8 cellular contexts compared by ENCODE assay signal in genomic region chr2:152175012-152175367, GRCh38. TPM values are rescaled to one million over a fixed set of nuclear protein-coding genes. Genes with fewer than 3 reads are reported as not detected.
A peak's percentile ranks its signal among the peaks of the same experiment; 100 is the strongest.
DNase-seq lines count a peak whose midpoint lies in the region; ATAC-seq, FAIRE-seq and TF ChIP-seq lines count a peak whose summit lies in the region.

No MANE protein-coding gene starts in this region.

- no peak for TF ChIP-seq EP300 in A549 (IDR thresholded peaks at IDR 0.05)

- peak overlapping the region; percentile 100 for H3K27ac Mint-ChIP-seq in stimulated activated naive B cell treated with anti-CD40 and anti-IgM and Interleukin-4, amounts not matched to agents 10 μg/mL and 1 μg/mL and 100 μg/mL, for 72 hours

- H3K79me2 ChIP-seq in hepatocyte = peaks cover 45% of the 10 kb centered on the region

- H3K9me3 Mint-ChIP-seq in stimulated activated naive B cell treated with anti-CD40 and anti-IgM and Interleukin-4, amounts not matched to agents 10 μg/mL and 1 μg/mL and 100 μg/mL, for 72 hours = peaks cover 0 to 1% of the 10 kb centered on the region in 2 donors

- TF ChIP-seq POLR2A in A549 (IDR thresholded peaks at IDR 0.05; ENCODE audit: low read length) = no peak

- TF ChIP-seq RAD21 in A549 (conservative IDR thresholded peaks at IDR 0.05 in 1 of 2, IDR thresholded peaks at IDR 0.05 in 1 of 2) = no peak

- H3K4me3 ChIP-seq in A549 = peak overlapping the region; percentile 64
- peak overlapping the region; percentile 79 for H3K4me3 ChIP-seq in WERI-Rb-1 (ENCODE audit: low read depth, low read length)
- peak overlapping the region; percentile 54 for H3K4me3 ChIP-seq in hepatocyte

- H3K27ac ChIP-seq in A549 (peak overlapping the region; percentile 94 to 97), WERI-Rb-1 (peak overlapping the region; percentile 96), hepatocyte (peak overlapping the region; percentile 97)

- peaks cover 5 to 8% of the 10 kb centered on the region in 2 donors for H3K36me3 Mint-ChIP-seq in stimulated activated naive B cell treated with anti-CD40 and anti-IgM and Interleukin-4, amounts not matched to agents 10 μg/mL and 1 μg/mL and 100 μg/mL, for 72 hours

- H3K9me3 ChIP-seq in A549 (no peaks in the 10 kb centered on the region), WERI-Rb-1 (ENCODE audit: severe bottlenecking) (no peaks in the 10 kb centered on the region), hepatocyte (ENCODE audit: low read depth) (no peaks in the 10 kb centered on the region)

- DNase-seq in A549 (ENCODE audit: low read depth in 1 of 2, low spot score in 1 of 2) (no peak), WERI-Rb-1 (no peak), hepatocyte (ENCODE audit: low spot score) (no peak), cerebellar cortex (ENCODE audit: low spot score) (no peak), NCI-H774 (lab: John Stamatoyannopoulos, UW) (no peak)
- DNase-seq in stimulated activated naive B cell treated with anti-CD40 and anti-IgM and Interleukin-4, amounts not matched to agents 10 μg/mL and 1 μg/mL and 100 μg/mL, for 72 hours = no peak

- H3K9me2 ChIP-seq in hepatocyte (replicated peaks; ENCODE audit: insufficient read depth) = no peaks in the 10 kb centered on the region

- POLR2A ChIA-PET in A549 (lab: Yijun Ruan, JAX) = interaction anchor here (0.6 to 1.0 kb wide), 2 partner anchors 886 to 1697 kb away, joined by 3 to 7 read pairs; partner anchors contain the start of gene GALNT13

- H4K20me1 ChIP-seq in hepatocyte (ENCODE audit: insufficient read depth, poor library complexity, severe bottlenecking) = no peaks in the 10 kb centered on the region

- peaks cover 16 to 36% of the 10 kb centered on the region in 2 donors for H3K4me1 Mint-ChIP-seq in stimulated activated naive B cell treated with anti-CD40 and anti-IgM and Interleukin-4, amounts not matched to agents 10 μg/mL and 1 μg/mL and 100 μg/mL, for 72 hours

- H3K4me1 ChIP-seq in A549 (peaks cover 33% of the 10 kb centered on the region), hepatocyte (ENCODE audit: insufficient read depth) (peaks cover 22% of the 10 kb centered on the region)

- peak overlapping the region; percentile 76 for H3K4me2 ChIP-seq in A549
- H3K4me2 ChIP-seq in hepatocyte = peak overlapping the region; percentile 80

- no peaks in the 10 kb centered on the region for H3K36me3 ChIP-seq in WERI-Rb-1
- no peaks in the 10 kb centered on the region for H3K36me3 ChIP-seq in hepatocyte (replicated peaks; ENCODE audit: insufficient read depth, low read depth)

- ATAC-seq in A549 = peak; percentile 23 to 42; a peak in 5 of 6 replicates
- ATAC-seq in GM18868 (IDR thresholded peaks at IDR 0.05; ENCODE audit: unreplicated experiment) = peak; percentile 28
- peak; percentile 22 for ATAC-seq in HG03103 (IDR thresholded peaks at IDR 0.05; ENCODE audit: low read depth, unreplicated experiment)
- peak; percentile 34 to 41 for ATAC-seq in stimulated activated naive B cell treated with anti-CD40 and anti-IgM and Interleukin-4, amounts not matched to agents 10 μg/mL and 1 μg/mL and 100 μg/mL, for 72 hours (replicated peaks)

- H3K4me3 Mint-ChIP-seq in stimulated activated naive B cell treated with anti-CD40 and anti-IgM and Interleukin-4, amounts not matched to agents 10 μg/mL and 1 μg/mL and 100 μg/mL, for 72 hours = peak overlapping the region; percentile 99 to 100

- 3% methylated on average over 10 of the region's 10 CpGs for WGBS in A549 (ENCODE audit: missing lambda C conversion rate)
- WGBS in hepatocyte (ENCODE audit: low lambda C conversion rate, missing lambda C conversion rate) = 3% methylated on average over 10 of the region's 10 CpGs

- CTCF ChIA-PET in A549 (lab: Yijun Ruan, JAX) = interaction anchor here (0.5 to 4.4 kb wide), 13 partner anchors 8 to 567 kb away, joined by 3 to 52 read pairs (median 7); partner anchors contain the start of gene PRPF40A

- H2AFZ ChIP-seq in hepatocyte = peak overlapping the region; percentile 55

- no peak for FAIRE-seq in A549 (lab: Jason Lieb, UNC)

- H3K27me3 Mint-ChIP-seq in stimulated activated naive B cell treated with anti-CD40 and anti-IgM and Interleukin-4, amounts not matched to agents 10 μg/mL and 1 μg/mL and 100 μg/mL, for 72 hours = no peaks in the 10 kb centered on the region

- H3K27me3 ChIP-seq in WERI-Rb-1 (ENCODE audit: insufficient read depth, low read depth, severe bottlenecking) = no peaks in the 10 kb centered on the region
- H3K27me3 ChIP-seq in hepatocyte = no peaks in the 10 kb centered on the region

- TF ChIP-seq CTCF in A549 (IDR thresholded peaks at IDR 0.05) = no peak
- no peak for TF ChIP-seq CTCF in WERI-Rb-1 (IDR thresholded peaks at IDR 0.05; ENCODE audit: low read depth, low read length)
- TF ChIP-seq CTCF in hepatocyte (IDR thresholded peaks at IDR 0.05; ENCODE audit: poor library complexity) = no peak

TF ChIP-seq in A549, 52 proteins besides CTCF, POLR2A, EP300 and RAD21:
- TF ChIP-seq, protein P1, sequence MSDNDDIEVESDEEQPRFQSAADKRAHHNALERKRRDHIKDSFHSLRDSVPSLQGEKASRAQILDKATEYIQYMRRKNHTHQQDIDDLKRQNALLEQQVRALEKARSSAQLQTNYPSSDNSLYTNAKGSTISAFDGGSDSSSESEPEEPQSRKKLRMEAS (IDR thresholded peaks at IDR 0.05) = no peak
- TF ChIP-seq, protein P2, sequence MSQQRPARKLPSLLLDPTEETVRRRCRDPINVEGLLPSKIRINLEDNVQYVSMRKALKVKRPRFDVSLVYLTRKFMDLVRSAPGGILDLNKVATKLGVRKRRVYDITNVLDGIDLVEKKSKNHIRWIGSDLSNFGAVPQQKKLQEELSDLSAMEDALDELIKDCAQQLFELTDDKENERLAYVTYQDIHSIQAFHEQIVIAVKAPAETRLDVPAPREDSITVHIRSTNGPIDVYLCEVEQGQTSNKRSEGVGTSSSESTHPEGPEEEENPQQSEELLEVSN (IDR thresholded peaks at IDR 0.05; ENCODE audit: borderline replicate concordance, low read depth) = no peak
- no peak for TF ChIP-seq KDM1A (IDR thresholded peaks at IDR 0.05; ENCODE audit: low read depth)
- no peak for TF ChIP-seq HOXB13 (CRISPR knock-in tag; IDR thresholded peaks at IDR 0.05; ENCODE audit: low read depth)
- TF ChIP-seq EHMT2 (IDR thresholded peaks at IDR 0.05; ENCODE audit: low read depth) = no peak
- no peak for TF ChIP-seq GATA3 (IDR thresholded peaks at IDR 0.05; ENCODE audit: borderline replicate concordance)
- TF ChIP-seq NFE2L2 (conservative IDR thresholded peaks at IDR 0.05; ENCODE audit: low read length) = no peak
- TF ChIP-seq ZSCAN20 (CRISPR knock-in tag; IDR thresholded peaks at IDR 0.05) = no peak
- no peak for TF ChIP-seq MAFK (IDR thresholded peaks at IDR 0.05; ENCODE audit: partially characterized antibody)
- no peak for TF ChIP-seq RCOR1 (IDR thresholded peaks at IDR 0.05; ENCODE audit: low read depth, low read length)
- TF ChIP-seq NR3C1 (IDR thresholded peaks at IDR 0.05) = no peak
- no peak for TF ChIP-seq SREBF2 (IDR thresholded peaks at IDR 0.05)
- TF ChIP-seq RNF2 (IDR thresholded peaks at IDR 0.05; ENCODE audit: borderline replicate concordance, low read depth) = no peak
- no peak for TF ChIP-seq RARB (CRISPR knock-in tag; IDR thresholded peaks at IDR 0.05)
- TF ChIP-seq HOXA7 (CRISPR knock-in tag; IDR thresholded peaks at IDR 0.05) = no peak
- TF ChIP-seq MAZ (IDR thresholded peaks at IDR 0.05; ENCODE audit: borderline replicate concordance, low read depth, low read length) = no peak
- TF ChIP-seq CHD4 (IDR thresholded peaks at IDR 0.05; ENCODE audit: borderline replicate concordance) = no peak
- TF ChIP-seq EHF (CRISPR knock-in tag; IDR thresholded peaks at IDR 0.05) = no peak
- TF ChIP-seq CBX8 (IDR thresholded peaks at IDR 0.05) = no peak

RNA-seq across cellular contexts. Expression of gene STAM2, which starts 0.6 kb away (rescaled TPM):
- 25.7 and 34.5 TPM in 2 replicates for polyA plus RNA-seq in A549 (2011; rRNA removed)
- polyA plus RNA-seq in A549 (2012; cell fraction: cytosol; rRNA removed) = 3.0 and 4.0 TPM in 2 replicates
- 4.0 and 4.7 TPM in 2 replicates for polyA plus RNA-seq in A549 (2012; cell fraction: nucleus; rRNA removed)
- polyA plus RNA-seq in A549 (2017; fragmentation: RNase III; extraction: RNeasy Plus Mini Kit Qiagen cat#74134 plus additional on column Dnase treatment) = 13.3 to 14.5 TPM (median 13.8 TPM) in 3 replicates
- polyA minus RNA-seq in A549 (2011; rRNA and poly(A)+ RNA removed) = 32.2 and 33.3 TPM in 2 replicates
- total RNA-seq in hepatocyte = 40.1 and 41.0 TPM in 2 replicates
- 9.9 and 13.1 TPM in 2 replicates for polyA plus RNA-seq in hepatocyte
